23 cellular contexts compared by ENCODE assay signal in genomic region chr11:19451609-19452008, GRCh38.
"Had no signal": no experiment of that assay in that cellular context is flagged by ENCODE, and none has a peak within 500 bp of the region (broad histone marks: within the 10 kb centered on the region; RNA-seq: fewer than 3 reads in every experiment).

No MANE protein-coding gene starts in this region.

- H3K4me3 ChIP-seq: coronary artery, dorsolateral prefrontal cortex, esophagus squamous epithelium, gastrocnemius medialis, heart right ventricle, left lung, lower lobe of right lung, mucosa of descending colon had no signal

- H3K36me3 ChIP-seq: esophagus squamous epithelium, gastrocnemius medialis, heart right ventricle, left lung, lower lobe of right lung had no signal

- H3K27me3 ChIP-seq: dorsolateral prefrontal cortex, esophagus squamous epithelium, gastrocnemius medialis, left lung had no signal

- H3K9me3 Mint-ChIP-seq: mesothelial cell of epicardium had no signal

- H3K27ac Mint-ChIP-seq: mesothelial cell of epicardium had no signal

- H3K27ac ChIP-seq: coronary artery, dorsolateral prefrontal cortex, epithelial cell of prostate, esophagus squamous epithelium, gastrocnemius medialis, heart right ventricle, left lung, lower lobe of right lung had no signal

- H3K9me3 ChIP-seq: esophagus squamous epithelium, gastrocnemius medialis, heart right ventricle, left lung, lower lobe of right lung, mucosa of descending colon had no signal

- H3K36me3 Mint-ChIP-seq: mesothelial cell of epicardium had no signal

- DNase-seq: dermis blood vessel endothelial cell; dorsolateral prefrontal cortex; effector CD4-positive, alpha-beta T cell; effector memory CD4-positive, alpha-beta T cell; erythroblast; esophagus squamous epithelium; foreskin fibroblast; foreskin melanocyte; gastrocnemius medialis; glutamatergic neuron; head of caudate nucleus; heart right ventricle; hippocampal formation; left cardiac atrium; left lung; left ventricle myocardium superior; lower lobe of right lung; mesenchymal stem cell; mucosa of descending colon had no signal

- H3K4me1 Mint-ChIP-seq: mesothelial cell of epicardium had no signal

- H3K4me1 ChIP-seq: gastrocnemius medialis, left lung, lower lobe of right lung had no signal

- ATAC-seq: esophagus mucosa, gastrocnemius medialis, heart right ventricle, left cardiac atrium, left lung, left ventricle myocardium superior, lower lobe of right lung, mucosa of descending colon had no signal

- H3K4me3 Mint-ChIP-seq: mesothelial cell of epicardium had no signal
